In genomic region chr18:77990131-77990530, GRCh38 we compare ENCODE assay signal across 34 cellular contexts.
"Had no signal": no experiment of that assay in that cellular context is flagged by ENCODE, and none has a peak within 500 bp of the region (broad histone marks: within the 10 kb centered on the region; RNA-seq: fewer than 3 reads in every experiment).

No MANE protein-coding gene starts in this region.

- H3K4me1 ChIP-seq: adrenal gland, body of pancreas, breast epithelium had no signal

- H3K4me3 ChIP-seq: adrenal gland, body of pancreas, breast epithelium had no signal

- H3K9me3 ChIP-seq: adrenal gland, body of pancreas, breast epithelium had no signal

- H3K36me3 Mint-ChIP-seq: activated CD8-positive, alpha-beta memory T cell treated with anti-CD3 and anti-CD28 coated beads, Interleukin-2, amount 10 ng/mL, durations not matched to agents 7 days and 5 days; activated naive CD4-positive, alpha-beta T cell treated with anti-CD3 and anti-CD28 coated beads, Interleukin-2, amount 10 ng/mL, durations not matched to agents 7 days and 5 days; activated naive CD4-positive, alpha-beta T cell treated with anti-CD3 and anti-CD28 coated beads, Interleukin-2, amount 50 U/mL, for 24 hours; activated naive CD8-positive, alpha-beta T cell treated with anti-CD3 and anti-CD28 coated beads for 36 hours had no signal

- H3K27ac ChIP-seq: adrenal gland, body of pancreas, brain microvascular endothelial cell, breast epithelium, VCaP had no signal

- H3K36me3 ChIP-seq: adrenal gland, brain microvascular endothelial cell, breast epithelium had no signal

- H3K27me3 Mint-ChIP-seq: activated B cell treated with CpG ODN at 0.5 μM for 24 hours; activated CD4-positive, alpha-beta memory T cell treated with anti-CD3 and anti-CD28 coated beads, Interleukin-2, amount 10 ng/mL, durations not matched to agents 7 days and 5 days; activated CD4-positive, alpha-beta T cell treated with anti-CD3 and anti-CD28 coated beads, Interleukin-2, amount 10 ng/mL, durations not matched to agents 24 days and 14 days; activated CD8-positive, alpha-beta memory T cell treated with anti-CD3 and anti-CD28 coated beads, Interleukin-2, amount 10 ng/mL, durations not matched to agents 7 days and 5 days; activated naive CD4-positive, alpha-beta T cell treated with anti-CD3 and anti-CD28 coated beads, Interleukin-2, amount 10 ng/mL, durations not matched to agents 7 days and 5 days; activated naive CD4-positive, alpha-beta T cell treated with anti-CD3 and anti-CD28 coated beads, Interleukin-2, amount 50 U/mL, for 24 hours; activated naive CD8-positive, alpha-beta T cell treated with anti-CD3 and anti-CD28 coated beads for 36 hours; activated T-cell treated with anti-CD3 and anti-CD28 coated beads, Interleukin-2, amount 50 U/mL, for 24 hours had no signal

- H3K4me1 Mint-ChIP-seq: activated B cell treated with CpG ODN at 0.5 μM for 24 hours; activated CD4-positive, alpha-beta memory T cell treated with anti-CD3 and anti-CD28 coated beads, Interleukin-2, amount 10 ng/mL, durations not matched to agents 7 days and 5 days; activated CD4-positive, alpha-beta T cell treated with anti-CD3 and anti-CD28 coated beads, Interleukin-2, amount 10 ng/mL, durations not matched to agents 24 days and 14 days; activated CD8-positive, alpha-beta memory T cell treated with anti-CD3 and anti-CD28 coated beads, Interleukin-2, amount 10 ng/mL, durations not matched to agents 7 days and 5 days; activated naive CD4-positive, alpha-beta T cell treated with anti-CD3 and anti-CD28 coated beads, Interleukin-2, amount 10 ng/mL, durations not matched to agents 7 days and 5 days; activated naive CD4-positive, alpha-beta T cell treated with anti-CD3 and anti-CD28 coated beads, Interleukin-2, amount 50 U/mL, for 24 hours; activated naive CD8-positive, alpha-beta T cell treated with anti-CD3 and anti-CD28 coated beads for 36 hours had no signal

- DNase-seq: activated B cell treated with CpG ODN at 0.5 μM for 24 hours; activated CD4-positive, alpha-beta memory T cell treated with anti-CD3 and anti-CD28 coated beads, Interleukin-2, amount 10 ng/mL, durations not matched to agents 7 days and 5 days; activated CD4-positive, alpha-beta T cell treated with anti-CD3 and anti-CD28 coated beads for 4 hours; activated CD4-positive, alpha-beta T cell treated with anti-CD3 and anti-CD28 coated beads, Interleukin-2, amount 10 ng/mL, durations not matched to agents 24 days and 14 days; activated CD4-positive, alpha-beta T cell treated with anti-CD3 and anti-CD28 coated beads, Interleukin-2, amount 50 U/mL, for 48 hours; activated CD4-positive, CD25-positive, alpha-beta regulatory T cell treated with anti-CD3 and anti-CD28 coated beads, Interleukin-2, amount 50 U/mL, for 72 hours; activated CD8-positive, alpha-beta memory T cell treated with anti-CD3 and anti-CD28 coated beads for 24 hours; activated CD8-positive, alpha-beta memory T cell treated with anti-CD3 and anti-CD28 coated beads, Interleukin-2, amount 10 ng/mL, durations not matched to agents 7 days and 5 days; activated CD8-positive, alpha-beta memory T cell treated with anti-CD3 and anti-CD28 coated beads, Interleukin-2, amount 50 U/mL, for 48 hours; activated CD8-positive, alpha-beta T cell treated with anti-CD3 and anti-CD28 coated beads, Interleukin-2, amount 10 ng/mL, durations not matched to agents 7 days and 5 days; activated effector memory CD4-positive, alpha-beta T cell treated with Interleukin-2 at 50 U/mL for 16 hours; activated gamma-delta T cell; activated naive CD4-positive, alpha-beta T cell treated with anti-CD3 and anti-CD28 coated beads, Interleukin-2, amount 10 ng/mL, durations not matched to agents 7 days and 5 days; activated naive CD4-positive, alpha-beta T cell treated with Interleukin-2 at 50 U/mL for 16 hours; activated naive CD8-positive, alpha-beta T cell treated with anti-CD3 and anti-CD28 coated beads for 36 hours; activated T-cell treated with anti-CD3 and anti-CD28 coated beads, Interleukin-2, amount 50 U/mL, for 24 hours; activated T-cell treated with anti-CD3 and anti-CD28 coated beads, Interleukin-2, amount 50 U/mL, for 48 hours; adrenal gland; amniotic stem cell; aorta; body of pancreas; brain microvascular endothelial cell; central memory CD4-positive, alpha-beta T cell; T-helper 1 cell; T-helper 2 cell; T-helper 9 cell had no signal

- H3K27ac Mint-ChIP-seq: activated B cell treated with CpG ODN at 0.5 μM for 24 hours; activated CD4-positive, alpha-beta memory T cell treated with anti-CD3 and anti-CD28 coated beads, Interleukin-2, amount 10 ng/mL, durations not matched to agents 7 days and 5 days; activated CD4-positive, alpha-beta T cell treated with anti-CD3 and anti-CD28 coated beads, Interleukin-2, amount 10 ng/mL, durations not matched to agents 24 days and 14 days; activated CD8-positive, alpha-beta memory T cell treated with anti-CD3 and anti-CD28 coated beads, Interleukin-2, amount 10 ng/mL, durations not matched to agents 7 days and 5 days; activated CD8-positive, alpha-beta T cell treated with anti-CD3 and anti-CD28 coated beads, Interleukin-2, amount 10 ng/mL, durations not matched to agents 7 days and 5 days; activated naive CD4-positive, alpha-beta T cell treated with anti-CD3 and anti-CD28 coated beads, Interleukin-2, amount 10 ng/mL, durations not matched to agents 7 days and 5 days; activated naive CD4-positive, alpha-beta T cell treated with anti-CD3 and anti-CD28 coated beads, Interleukin-2, amount 50 U/mL, for 24 hours; activated naive CD8-positive, alpha-beta T cell treated with anti-CD3 and anti-CD28 coated beads for 36 hours; activated T-cell treated with anti-CD3 and anti-CD28 coated beads, Interleukin-2, amount 50 U/mL, for 24 hours; activated T-helper 2 cell treated with anti-CD3 and anti-CD28 coated beads, Interferon-gamma antibody, Interleukin-2, Interleukin-4, amounts not matched to agents 10 μg/mL and 5 μg/mL and 100 μg/mL, durations not matched to agents 14 hours and 24 hours and 36 hours; T-helper 1 cell treated with Interleukin-12 subunit alpha and Interleukin-12 subunit beta and Interleukin-4 antibody, amounts not matched to agents 30 μg/mL and 1 μg/mL, for 36 hours; T-helper 2 cell treated with Interferon-gamma antibody and Interleukin-4, amounts not matched to agents 5 μg/mL and 100 μg/mL, for 36 hours had no signal

- ATAC-seq: activated CD8-positive, alpha-beta memory T cell treated with anti-CD3 and anti-CD28 coated beads, Interleukin-2, amount 10 ng/mL, durations not matched to agents 7 days and 5 days; activated CD8-positive, alpha-beta T cell treated with anti-CD3 and anti-CD28 coated beads, Interleukin-2, amount 10 ng/mL, durations not matched to agents 7 days and 5 days; body of pancreas had no signal

- H3K9me3 Mint-ChIP-seq: activated CD4-positive, alpha-beta T cell treated with anti-CD3 and anti-CD28 coated beads, Interleukin-2, amount 10 ng/mL, durations not matched to agents 24 days and 14 days; activated naive CD4-positive, alpha-beta T cell treated with anti-CD3 and anti-CD28 coated beads, Interleukin-2, amount 50 U/mL, for 24 hours; activated naive CD8-positive, alpha-beta T cell treated with anti-CD3 and anti-CD28 coated beads for 36 hours had no signal

- H3K27me3 ChIP-seq: adrenal gland, body of pancreas, brain microvascular endothelial cell, breast epithelium had no signal

- H3K4me3 Mint-ChIP-seq: activated B cell treated with CpG ODN at 0.5 μM for 24 hours; activated CD4-positive, alpha-beta memory T cell treated with anti-CD3 and anti-CD28 coated beads, Interleukin-2, amount 10 ng/mL, durations not matched to agents 7 days and 5 days; activated CD4-positive, alpha-beta T cell treated with anti-CD3 and anti-CD28 coated beads, Interleukin-2, amount 10 ng/mL, durations not matched to agents 24 days and 14 days; activated CD8-positive, alpha-beta memory T cell treated with anti-CD3 and anti-CD28 coated beads, Interleukin-2, amount 10 ng/mL, durations not matched to agents 7 days and 5 days; activated CD8-positive, alpha-beta T cell treated with anti-CD3 and anti-CD28 coated beads, Interleukin-2, amount 10 ng/mL, durations not matched to agents 7 days and 5 days; activated naive CD4-positive, alpha-beta T cell treated with anti-CD3 and anti-CD28 coated beads, Interleukin-2, amount 10 ng/mL, durations not matched to agents 7 days and 5 days; activated naive CD4-positive, alpha-beta T cell treated with anti-CD3 and anti-CD28 coated beads, Interleukin-2, amount 50 U/mL, for 24 hours; activated naive CD8-positive, alpha-beta T cell treated with anti-CD3 and anti-CD28 coated beads for 36 hours; activated T-cell treated with anti-CD3 and anti-CD28 coated beads, Interleukin-2, amount 50 U/mL, for 24 hours; T-helper 1 cell treated with Interleukin-12 subunit alpha and Interleukin-12 subunit beta and Interleukin-4 antibody, amounts not matched to agents 30 μg/mL and 1 μg/mL, for 36 hours; T-helper 2 cell treated with Interferon-gamma antibody and Interleukin-4, amounts not matched to agents 5 μg/mL and 100 μg/mL, for 36 hours had no signal

- FAIRE-seq: astrocyte, TTC549 had no signal
